In the genomic region with DNA sequence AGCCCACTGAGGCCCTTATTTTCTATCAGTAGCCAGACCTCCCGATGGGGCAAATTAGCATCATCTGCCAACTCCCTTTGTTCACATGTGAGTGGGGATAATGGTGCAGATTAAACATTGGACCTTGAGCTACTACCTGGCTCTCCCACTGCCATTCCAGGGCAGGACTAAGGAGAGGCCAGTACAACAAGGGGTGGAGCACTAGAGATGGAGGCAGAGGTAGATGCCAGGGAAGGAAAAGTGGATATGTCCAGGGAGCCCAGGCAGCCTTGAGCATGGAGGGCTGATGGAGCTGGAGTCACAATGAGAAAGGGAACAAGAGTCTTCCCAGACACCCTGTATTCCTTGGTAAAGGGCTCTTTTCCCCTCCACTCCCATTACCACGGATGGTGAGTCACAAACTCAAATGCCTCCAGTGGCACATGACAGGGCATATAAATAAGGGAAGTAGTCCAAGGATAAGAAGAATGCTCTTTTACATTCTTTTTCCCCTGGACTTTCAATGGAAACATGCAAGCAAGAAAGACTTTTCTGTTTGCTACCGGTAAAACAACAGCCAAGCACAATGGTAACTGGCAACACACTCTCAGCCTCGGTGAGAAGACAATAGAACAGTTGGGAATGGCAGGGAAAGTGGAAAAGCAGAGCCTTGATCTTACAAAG, we compare ENCODE assay signal across 11 cellular contexts. TPM values are rescaled to one million over a fixed set of nuclear protein-coding genes. Genes with fewer than 3 reads are reported as not detected.
DNase-seq lines count a peak whose midpoint lies in the region; ATAC-seq and TF ChIP-seq lines count a peak whose summit lies in the region.
"Had no signal": no experiment of that assay in that cellular context is flagged by ENCODE, and none has a peak within 500 bp of the region (broad histone marks: within the 10 kb centered on the region; RNA-seq: fewer than 3 reads in every experiment).

No MANE protein-coding gene starts in this region.

- H3K27me3 ChIP-seq in right cardiac atrium (ENCODE audit: control insufficient read depth, insufficient read depth) (no peaks in the 10 kb centered on the region), right atrium auricular region (no peaks in the 10 kb centered on the region), brain microvascular endothelial cell (replicated peaks) (no peaks in the 10 kb centered on the region), layer of hippocampus (ENCODE audit: control insufficient read depth, insufficient read depth, low read length) (no peaks in the 10 kb centered on the region), upper lobe of left lung (no peaks in the 10 kb centered on the region)

- no peak overlapping the region for H3K27ac ChIP-seq in right cardiac atrium (ENCODE audit: low read length)
- no peak overlapping the region for H3K27ac ChIP-seq in right atrium auricular region
- H3K27ac ChIP-seq in brain microvascular endothelial cell = no peak overlapping the region
- peak overlapping the region; percentile 14 for H3K27ac ChIP-seq in layer of hippocampus (ENCODE audit: low read depth, low read length)
- peak overlapping the region in 1 of 4 donors; percentile 16 for H3K27ac ChIP-seq in upper lobe of left lung
- H3K27ac ChIP-seq: HL-60 had no signal

- TF ChIP-seq POLR2A in upper lobe of left lung (IDR thresholded peaks at IDR 0.05) = no peak

- no peak for TF ChIP-seq CTCF in right atrium auricular region (IDR thresholded peaks at IDR 0.05)
- no peak for TF ChIP-seq CTCF in brain microvascular endothelial cell (IDR thresholded peaks at IDR 0.05; ENCODE audit: low read depth, low read length, missing control alignments)
- no peak for TF ChIP-seq CTCF in upper lobe of left lung (IDR thresholded peaks at IDR 0.05)

- no peaks in the 10 kb centered on the region for H3K9me3 ChIP-seq in right cardiac atrium (ENCODE audit: control insufficient read depth, low read length)
- H3K9me3 ChIP-seq in right atrium auricular region = no peaks in the 10 kb centered on the region
- no peaks in the 10 kb centered on the region for H3K9me3 ChIP-seq in upper lobe of left lung

- no peak overlapping the region for H3K4me3 ChIP-seq in right cardiac atrium (ENCODE audit: low read length)
- H3K4me3 ChIP-seq in right atrium auricular region = no peak overlapping the region
- H3K4me3 ChIP-seq in brain microvascular endothelial cell (ENCODE audit: low read depth, low read length) = no peak overlapping the region
- H3K4me3 ChIP-seq in upper lobe of left lung = no peak overlapping the region

- H3K36me3 ChIP-seq in right atrium auricular region (peaks cover 48% of the 10 kb centered on the region), brain microvascular endothelial cell (replicated peaks) (peaks cover 3% of the 10 kb centered on the region), upper lobe of left lung (peaks cover 0 to 93% (median 32%) of the 10 kb centered on the region in 4 donors)

- DNase-seq in right cardiac atrium = no peak
- no peak for DNase-seq in right atrium auricular region (ENCODE audit: low spot score)
- peak; percentile 33 for DNase-seq in brain microvascular endothelial cell
- DNase-seq in upper lobe of left lung = no peak
- DNase-seq in SW 1271 (lab: John Stamatoyannopoulos, UW) = no peak
- DNase-seq: head of caudate nucleus; stimulated activated CD4-positive, alpha-beta T cell treated with anti-CD3 and anti-CD28 coated beads, Interleukin-12 subunit alpha, Interleukin-12 subunit beta, amount 100 ng/mL, for 4 hours had no signal

- intact Hi-C loops in right cardiac atrium (cut with DNase I) = no loop called here

- H3K4me1 ChIP-seq in right cardiac atrium (ENCODE audit: control insufficient read depth, insufficient read depth, low read length) = peaks cover 6% of the 10 kb centered on the region
- H3K4me1 ChIP-seq in right atrium auricular region = no peaks in the 10 kb centered on the region
- peaks cover 0 to 7% (median 2%) of the 10 kb centered on the region in 4 donors for H3K4me1 ChIP-seq in upper lobe of left lung

- WGBS in right cardiac atrium = 66% methylated on average over 4 of the region's 4 CpGs
- WGBS in upper lobe of left lung, 2 donors = 59 to 68% methylated on average over 4 of the region's 4 CpGs

- peak; percentile 24 to 63 for ATAC-seq in right cardiac atrium
- peak; percentile 43 to 76 for ATAC-seq in upper lobe of left lung (ENCODE audit: low FRiP score in 2 of 2)
- ATAC-seq in GM21529 (IDR thresholded peaks at IDR 0.05; ENCODE audit: unreplicated experiment) = no peak
- no peak for ATAC-seq in HG03039 (IDR thresholded peaks at IDR 0.05; ENCODE audit: unreplicated experiment)

- in situ Hi-C loops in brain microvascular endothelial cell (cut with HindIII; ENCODE audit: low pct_ligation_motif_present, low sequenced_read_pairs) = no loop called here

- TF ChIP-seq EP300 in upper lobe of left lung (IDR thresholded peaks at IDR 0.05) = no peak

RNA-seq across cellular contexts. Expression of gene ERAP1, which starts 16.8 kb away (rescaled TPM):
- total RNA-seq in right cardiac atrium = 10 to 100 TPM; 36.3 to 50.0 (median 40.9) TPM
- polyA plus RNA-seq in right cardiac atrium = 7.7 TPM
- 10 to 100 TPM; 18.4 to 24.7 TPM for total RNA-seq in right atrium auricular region
- total RNA-seq in upper lobe of left lung = 10 to 100 TPM; 26.2 to 62.5 (median 49.5) TPM

Comparison
In these comparisons a context has a peak if more than half of its experiments do, and no peak if none do; other contexts are left out.
1. ATAC-seq: peak in right cardiac atrium (2 of 2) and upper lobe of left lung (2 of 2); none in GM21529 (single experiment) and HG03039 (single experiment).